In genomic region chr9:34376596-34377401, GRCh38 we compare ENCODE assay signal across 8 cellular contexts.
DNase-seq lines count a peak whose midpoint lies in the region; ATAC-seq and TF ChIP-seq lines count a peak whose summit lies in the region.

TSS of gene MYORG (minus strand) at chr9:34376898. CDS start at chr9:34372943, 3,955 bp downstream.

- no peaks in the 10 kb centered on the region for H3K27me3 ChIP-seq in layer of hippocampus (ENCODE audit: control insufficient read depth, insufficient read depth, low read length)

- DNase-seq in Ammon's horn (ENCODE audit: low spot score) (peak; percentile 95), NCI-H510A (lab: John Stamatoyannopoulos, UW) (peak; percentile 88)
- DNase-seq in activated CD4-positive, alpha-beta T cell treated with anti-CD3 and anti-CD28 coated beads for 24 hours (ENCODE audit: low read depth in 2 of 2), result peak; percentile 94 to 95
- peak; percentile 93 to 94 for DNase-seq in stimulated activated CD4-positive, alpha-beta T cell treated with anti-CD3 and anti-CD28 coated beads, Interleukin-1b, Interleukin-23, amount 100 ng/mL, for 4 hours (ENCODE audit: low read depth in 2 of 2)

- peak within 1 kb of the TSS; percentile 88 for H3K27ac ChIP-seq in cingulate gyrus (ENCODE audit: low read depth, low read length)
- peak within 1 kb of the TSS; percentile 83 for H3K27ac ChIP-seq in layer of hippocampus (ENCODE audit: low read depth, low read length)

- TF ChIP-seq POLR2A in GM19099 (IDR thresholded peaks at IDR 0.05; ENCODE audit: extremely low read depth, insufficient read length, low read depth), result peak; percentile 45

- peak; percentile 79 for ATAC-seq in HG03378 (IDR thresholded peaks at IDR 0.05; ENCODE audit: unreplicated experiment)

Comparison
In these comparisons a context has a peak if more than half of its experiments do, and no peak if none do; other contexts are left out.
1. Peak in every context shown above with its lines: DNase-seq, ATAC-seq and H3K27ac ChIP-seq.